22 cellular contexts compared by ENCODE assay signal in genomic region chr4:93730251-93730650, GRCh38.
DNase-seq lines count a peak whose midpoint lies in the region; ATAC-seq and TF ChIP-seq lines count a peak whose summit lies in the region.
"Had no signal": no experiment of that assay in that cellular context is flagged by ENCODE, and none has a peak within 500 bp of the region (broad histone marks: within the 10 kb centered on the region; RNA-seq: fewer than 3 reads in every experiment).

No MANE protein-coding gene starts in this region.

- peaks cover 9% of the 10 kb centered on the region for H3K27me3 Mint-ChIP-seq in nephron progenitor cell (ENCODE audit: low read depth, poor library complexity)

- TF ChIP-seq CTCF in nephron progenitor cell (IDR thresholded peaks at IDR 0.05): no peak

- H3K4me3 Mint-ChIP-seq in nephron progenitor cell: no peak overlapping the region

- H3K9me3 Mint-ChIP-seq in nephron progenitor cell: peaks cover 3% of the 10 kb centered on the region
- peaks cover 5 to 11% of the 10 kb centered on the region in 2 donors for H3K9me3 Mint-ChIP-seq in activated naive CD4-positive, alpha-beta T cell treated with anti-CD3 and anti-CD28 coated beads, Interleukin-2, amount 50 U/mL, for 72 hours

- peak overlapping the region; percentile 85 for H3K27ac Mint-ChIP-seq in nephron progenitor cell
- H3K27ac Mint-ChIP-seq in activated naive CD4-positive, alpha-beta T cell treated with anti-CD3 and anti-CD28 coated beads, Interleukin-2, amount 50 U/mL, for 72 hours: no peak overlapping the region

- no peaks in the 10 kb centered on the region for H3K36me3 Mint-ChIP-seq in nephron progenitor cell (ENCODE audit: low read depth)
- peaks cover 0 to 6% of the 10 kb centered on the region in 2 donors for H3K36me3 Mint-ChIP-seq in activated naive CD4-positive, alpha-beta T cell treated with anti-CD3 and anti-CD28 coated beads, Interleukin-2, amount 50 U/mL, for 72 hours

- in situ Hi-C loops in G401 (cut with HindIII; ENCODE audit: low sequenced_read_pairs): no loop called here

- peaks cover 9% of the 10 kb centered on the region for H3K4me1 Mint-ChIP-seq in nephron progenitor cell

- DNase-seq in G401 (ENCODE audit: low spot score): peak; percentile 61
- DNase-seq in NCI-H82 treated with DMSO at 0.1 percent for 48 hours (lab: John Stamatoyannopoulos, UW; ENCODE audit: unreplicated experiment): peak; percentile 1
- peak; percentile 50 for DNase-seq in cerebellar cortex (ENCODE audit: low spot score)
- no peak for DNase-seq in nephron progenitor cell
- no peak for DNase-seq in activated CD8-positive, alpha-beta memory T cell treated with anti-CD3 and anti-CD28 coated beads for 24 hours
- no peak for DNase-seq in activated naive CD4-positive, alpha-beta T cell treated with anti-CD3 and anti-CD28 coated beads, Interleukin-2, amount 50 U/mL, for 72 hours (ENCODE audit: low spot score in 2 of 2)
- DNase-seq: Calu3, DMS153, DND-41, Karpas-422, NCI-H1092, NCI-H1417 treated with DMSO at 0.1 percent for 48 hours, NCI-H187, NCI-H2081 treated with DMSO at 0.1 percent for 48 hours, NCI-H2171, NCI-H226, NCI-H510A, PC-3 had no signal

- ATAC-seq in GM21528 (IDR thresholded peaks at IDR 0.05; ENCODE audit: low FRiP score, unreplicated experiment): no peak
- ATAC-seq in activated naive CD4-positive, alpha-beta T cell treated with anti-CD3 and anti-CD28 coated beads, Interleukin-2, amount 50 U/mL, for 72 hours: no peak
- ATAC-seq: HepG2, PC-3, Right ventricle myocardium inferior, SK-N-SH treated with all-trans-retinoic acid at 6 μM for 48 hours had no signal

Comparison
In these comparisons a context has a peak if more than half of its experiments do, and no peak if none do; other contexts are left out.
1. DNase-seq: peak in G401 (single experiment), NCI-H82 treated with DMSO at 0.1 percent for 48 hours (single experiment) and cerebellar cortex (single experiment); none in nephron progenitor cell (single experiment), activated CD8-positive, alpha-beta memory T cell treated with anti-CD3 and anti-CD28 coated beads for 24 hours (single experiment) and activated naive CD4-positive, alpha-beta T cell treated with anti-CD3 and anti-CD28 coated beads, Interleukin-2, amount 50 U/mL, for 72 hours (0 of 2).